Comparison of ENCODE assay signal across 8 cellular contexts in genomic region chr6:42452171-42453026, GRCh38. TPM values are rescaled to one million over a fixed set of nuclear protein-coding genes. Genes with fewer than 3 reads are reported as not detected.
A peak's percentile ranks its signal among the peaks of the same experiment; 100 is the strongest.
DNase-seq lines count a peak whose midpoint lies in the region; ATAC-seq, FAIRE-seq and TF ChIP-seq lines count a peak whose summit lies in the region.

No MANE protein-coding gene starts in this region.

- peaks cover 44% of the 10 kb centered on the region for H3K4me1 Mint-ChIP-seq in activated T-helper 1 cell treated with anti-CD3 and anti-CD28 coated beads, Interleukin-12 subunit alpha, Interleukin-12 subunit beta, Interleukin-2, Interleukin-4 antibody, amounts not matched to agents 30 ng/mL and 10 ng/mL and 1 ng/mL, durations not matched to agents 14 hours and 24 hours and 36 hours (ENCODE audit: low read depth)
- peaks cover 20 to 33% (median 27%) of the 10 kb centered on the region in 3 donors for H3K4me1 Mint-ChIP-seq in naive B cell

- POLR2A ChIA-PET in BJ (lab: Charles Lee), result interaction anchor here (0.7 to 1.1 kb wide), 2 partner anchors 11 to 95 kb away, joined by 3 to 4 read pairs; no protein-coding TSS in a partner anchor

- H3K4me3 ChIP-seq in BJ (ENCODE audit: low read depth, low read length) (peak overlapping the region; percentile 85), OCI-LY3 (ENCODE audit: low read length) (peak overlapping the region; percentile 93), tibial nerve (peak overlapping the region; percentile 70 to 90 (median 80))

- TF ChIP-seq CTCF in BJ (IDR thresholded peaks at IDR 0.05; ENCODE audit: insufficient read depth, low read depth, low read length) (no peak), OCI-LY3 (IDR thresholded peaks at IDR 0.05; ENCODE audit: low read depth, low read length) (no peak), tibial nerve (IDR thresholded peaks at IDR 0.05) (no peak)

- H3K4me1 ChIP-seq in OCI-LY3 (ENCODE audit: low read length) (peaks cover 32% of the 10 kb centered on the region), tibial nerve (peaks cover 0 to 47% (median 10%) of the 10 kb centered on the region in 4 donors)

- H4K20me1 ChIP-seq in OCI-LY3 (ENCODE audit: insufficient read depth, low read length), result 0 out of 2 replicates have a peak, but pooled peaks cover 13% of the 10 kb centered on the region

- no peaks in the 10 kb centered on the region for H3K27me3 ChIP-seq in BJ (ENCODE audit: control insufficient read depth, insufficient read depth, low read length)
- no peaks in the 10 kb centered on the region for H3K27me3 ChIP-seq in OCI-LY3 (ENCODE audit: low read depth, low read length)
- no peaks in the 10 kb centered on the region for H3K27me3 ChIP-seq in tibial nerve

- H3K9me3 Mint-ChIP-seq in activated T-helper 1 cell treated with anti-CD3 and anti-CD28 coated beads, Interleukin-12 subunit alpha, Interleukin-12 subunit beta, Interleukin-2, Interleukin-4 antibody, amounts not matched to agents 30 ng/mL and 10 ng/mL and 1 ng/mL, durations not matched to agents 14 hours and 24 hours and 36 hours, result no peaks in the 10 kb centered on the region
- H3K9me3 Mint-ChIP-seq in naive B cell, result no peaks in the 10 kb centered on the region

- no peaks in the 10 kb centered on the region for H3K27me3 Mint-ChIP-seq in activated T-helper 1 cell treated with anti-CD3 and anti-CD28 coated beads, Interleukin-12 subunit alpha, Interleukin-12 subunit beta, Interleukin-2, Interleukin-4 antibody, amounts not matched to agents 30 ng/mL and 10 ng/mL and 1 ng/mL, durations not matched to agents 14 hours and 24 hours and 36 hours (ENCODE audit: insufficient read depth)
- H3K27me3 Mint-ChIP-seq in naive B cell, result peaks cover 33 to 59% (median 40%) of the 10 kb centered on the region in 3 donors

- 1% methylated on average over 50 to 60 of the region's 78 CpGs for WGBS in tibial nerve, 2 donors

- H3K9me3 ChIP-seq in OCI-LY3 (ENCODE audit: insufficient read depth, low read length), result no peaks in the 10 kb centered on the region
- H3K9me3 ChIP-seq in tibial nerve, result no peaks in the 10 kb centered on the region

- DNase-seq in BJ (ENCODE audit: low read depth) (no peak), GM19239 (ENCODE audit: insufficient read length, low spot score) (no peak), HS-5 (ENCODE audit: low read depth) (peak; percentile 30), fibroblast of gingiva (ENCODE audit: low read depth) (peak; percentile 88), naive B cell (no peak), tibial nerve (ENCODE audit: low spot score in 2 of 2) (peak in 1 of 2 donors; percentile 41)
- DNase-seq in activated T-helper 1 cell treated with anti-CD3 and anti-CD28 coated beads, Interleukin-12 subunit alpha, Interleukin-12 subunit beta, Interleukin-2, Interleukin-4 antibody, amounts not matched to agents 30 ng/mL and 10 ng/mL and 1 ng/mL, durations not matched to agents 14 hours and 24 hours and 36 hours (ENCODE audit: low spot score), result peak; percentile 45

- peak overlapping the region; percentile 53; the same call in 1 of the 2 replicates for H2AFZ ChIP-seq in OCI-LY3 (ENCODE audit: low read depth, low read length)

- H3K36me3 ChIP-seq in BJ (ENCODE audit: control insufficient read depth, insufficient read depth, low read length) (no peaks in the 10 kb centered on the region), OCI-LY3 (replicated peaks; ENCODE audit: low read depth, low read length) (peaks cover 21% of the 10 kb centered on the region), tibial nerve (no peaks in the 10 kb centered on the region)

- peaks cover 45% of the 10 kb centered on the region for H3K79me2 ChIP-seq in OCI-LY3 (ENCODE audit: low read length)

- peak overlapping the region; percentile 100 for H3K4me3 Mint-ChIP-seq in activated T-helper 1 cell treated with anti-CD3 and anti-CD28 coated beads, Interleukin-12 subunit alpha, Interleukin-12 subunit beta, Interleukin-2, Interleukin-4 antibody, amounts not matched to agents 30 ng/mL and 10 ng/mL and 1 ng/mL, durations not matched to agents 14 hours and 24 hours and 36 hours
- H3K4me3 Mint-ChIP-seq in naive B cell, result peak overlapping the region; percentile 77 to 98 (median 94)

- TF ChIP-seq POLR2A in tibial nerve (IDR thresholded peaks at IDR 0.05), result no peak

- H3K27ac ChIP-seq in OCI-LY3 (ENCODE audit: low read length) (peak overlapping the region; percentile 91), tibial nerve (peak overlapping the region; percentile 63 to 90 (median 83))

- intact Hi-C loops in activated T-helper 1 cell treated with anti-CD3 and anti-CD28 coated beads, Interleukin-12 subunit alpha, Interleukin-12 subunit beta, Interleukin-2, Interleukin-4 antibody, amounts not matched to agents 30 ng/mL and 10 ng/mL and 1 ng/mL, durations not matched to agents 14 hours and 24 hours and 36 hours (cut with micrococcal nuclease), result loop anchor here (5.0 kb wide), 4 partner anchors 110 to 410 kb away; partner anchors contain the start of gene UBR2

- FAIRE-seq in GM19239 (lab: Jason Lieb, UNC), result peak; percentile 18

- H3K36me3 Mint-ChIP-seq in activated T-helper 1 cell treated with anti-CD3 and anti-CD28 coated beads, Interleukin-12 subunit alpha, Interleukin-12 subunit beta, Interleukin-2, Interleukin-4 antibody, amounts not matched to agents 30 ng/mL and 10 ng/mL and 1 ng/mL, durations not matched to agents 14 hours and 24 hours and 36 hours (ENCODE audit: low read depth), result peaks cover 28% of the 10 kb centered on the region
- H3K36me3 Mint-ChIP-seq in naive B cell, result no peaks in the 10 kb centered on the region

- CTCF ChIA-PET in BJ (lab: Yijun Ruan, JAX), result interaction anchor here (0.7 to 1.6 kb wide), 6 partner anchors 42 to 238 kb away, joined by 3 to 7 read pairs (median 4); no protein-coding TSS in a partner anchor

- peak overlapping the region; percentile 100 for H3K9ac ChIP-seq in OCI-LY3 (ENCODE audit: low read length)

- no peak for TF ChIP-seq EP300 in tibial nerve (IDR thresholded peaks at IDR 0.05)

- ATAC-seq in naive B cell (ENCODE audit: low read depth in 2 of 2), result peak; percentile 39 to 43

- peak overlapping the region; percentile 92 for H3K4me2 ChIP-seq in OCI-LY3 (ENCODE audit: low read length)

- H3K27ac Mint-ChIP-seq in activated T-helper 1 cell treated with anti-CD3 and anti-CD28 coated beads, Interleukin-12 subunit alpha, Interleukin-12 subunit beta, Interleukin-2, Interleukin-4 antibody, amounts not matched to agents 30 ng/mL and 10 ng/mL and 1 ng/mL, durations not matched to agents 14 hours and 24 hours and 36 hours, result peak overlapping the region; percentile 93
- peak overlapping the region in 1 of 6 donors; percentile 20 for H3K27ac Mint-ChIP-seq in naive B cell

RNA-seq across cellular contexts. Expression of gene TRERF1, which starts 0.7 kb away (rescaled TPM):
- polyA plus RNA-seq in BJ (2011; rRNA removed) (2.7 and 3.5 TPM in 2 replicates), naive B cell (ENCODE audit: low read depth in 6 of 6) (under 1 TPM in 3 of 6 donors, not detected in 3; 0.07 to 0.13 (median 0.08) TPM)
- 6.7 and 7.9 TPM in 2 replicates for polyA minus RNA-seq in BJ (2011; rRNA and poly(A)+ RNA removed)
- 47.9 and 48.2 TPM in 2 replicates for total RNA-seq in activated T-helper 1 cell treated with anti-CD3 and anti-CD28 coated beads, Interleukin-12 subunit alpha, Interleukin-12 subunit beta, Interleukin-2, Interleukin-4 antibody, amounts not matched to agents 30 ng/mL and 10 ng/mL and 1 ng/mL, durations not matched to agents 14 hours and 24 hours and 36 hours
- total RNA-seq in tibial nerve, result 1 to 10 TPM; 4.2 to 7.2 (median 4.9) TPM

Comparison
In these comparisons a context has a peak if more than half of its experiments do, and no peak if none do; other contexts are left out.
1. DNase-seq: peak in HS-5 (single experiment), activated T-helper 1 cell treated with anti-CD3 and anti-CD28 coated beads, Interleukin-12 subunit alpha, Interleukin-12 subunit beta, Interleukin-2, Interleukin-4 antibody, amounts not matched to agents 30 ng/mL and 10 ng/mL and 1 ng/mL, durations not matched to agents 14 hours and 24 hours and 36 hours (single experiment) and fibroblast of gingiva (single experiment); none in BJ (single experiment), GM19239 (single experiment) and naive B cell (single experiment).
2. Peak in every context shown above with its lines, with median percentiles within 50 percentile points of each other: H3K4me3 ChIP-seq.